ENCODE assay signal across 35 cellular contexts in genomic region chr15:53213336-53213735, GRCh38.
"Had no signal": no experiment of that assay in that cellular context is flagged by ENCODE, and none has a peak within 500 bp of the region (broad histone marks: within the 10 kb centered on the region; RNA-seq: fewer than 3 reads in every experiment).

No MANE protein-coding gene starts in this region.

- H3K9me3 ChIP-seq: MG63 had no signal

- H3K36me3 ChIP-seq: MG63 had no signal

- DNase-seq: Karpas-422, Kasumi-1, MG63, MM.1S, MV-4-11, NCI-H1048, NCI-H1092, NCI-H1092 treated with DMSO at 0.1 percent for 48 hours, NCI-H1105, NCI-H1105 treated with DMSO at 0.1 percent for 48 hours, NCI-H1417, NCI-H1417 treated with DMSO at 0.1 percent for 48 hours, NCI-H1436, NCI-H1436 treated with DMSO at 0.1 percent for 48 hours, NCI-H146, NCI-H1694, NCI-H1694 treated with DMSO at 0.1 percent for 48 hours, NCI-H187, NCI-H187 treated with DMSO at 0.1 percent for 48 hours, NCI-H1930, NCI-H2029, NCI-H2029 treated with DMSO at 0.1 percent for 48 hours, NCI-H2081, NCI-H2081 treated with DMSO at 0.1 percent for 48 hours, NCI-H2107, NCI-H2171, NCI-H2171 treated with DMSO at 0.1 percent for 48 hours, NCI-H2227 treated with DMSO at 0.1 percent for 48 hours, NCI-H226, NCI-H345, NCI-H446, NCI-H446 treated with DMSO at 0.1 percent for 48 hours, NCI-H510A, NCI-H510A treated with DMSO at 0.1 percent for 48 hours, NCI-H524 had no signal

- H3K4me3 ChIP-seq: MG63 had no signal
